Comparison of ENCODE assay signal across 16 cellular contexts in the genomic region with DNA sequence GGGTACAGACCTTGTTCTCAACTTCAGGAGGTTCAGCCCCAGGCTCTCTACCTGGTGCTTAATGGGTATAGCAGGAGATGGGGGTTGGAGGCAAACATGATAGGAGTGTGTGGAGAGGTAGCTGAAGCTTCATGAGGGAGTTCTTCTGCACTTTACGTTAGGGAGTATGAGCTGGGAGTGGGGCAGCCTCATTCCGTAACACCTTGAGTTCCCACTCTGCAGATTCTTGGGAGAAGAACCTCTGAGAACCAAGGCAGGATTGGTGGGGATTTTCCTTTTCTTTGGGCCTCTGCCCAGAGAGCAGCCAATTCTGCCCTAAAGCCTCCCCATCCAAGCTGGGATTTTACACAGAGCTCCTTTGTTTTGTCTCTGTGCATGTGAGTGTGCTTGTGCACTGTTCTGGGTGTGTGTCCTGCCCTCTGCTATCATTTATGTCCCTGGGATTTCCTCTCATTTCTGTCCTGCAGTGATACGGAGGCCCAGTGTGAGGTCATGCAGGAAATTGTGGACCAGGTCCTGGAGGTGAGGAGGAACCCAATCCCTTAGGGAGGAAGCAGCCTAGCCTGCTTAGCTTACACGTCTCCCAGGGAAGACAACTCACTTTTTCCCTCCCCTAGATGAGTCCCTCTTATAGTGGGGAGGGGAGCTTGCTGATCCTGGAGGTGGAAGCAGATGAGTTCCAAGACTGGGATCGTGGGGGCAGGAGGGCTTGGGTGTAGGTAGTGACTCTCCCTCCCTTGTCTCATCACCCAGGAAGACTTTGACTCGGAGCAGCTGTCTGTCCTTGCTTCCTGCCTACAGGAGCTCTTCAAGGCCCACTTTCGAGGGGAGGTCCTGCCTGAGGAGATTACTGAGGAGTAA. TPM values are rescaled to one million over a fixed set of nuclear protein-coding genes. Genes with fewer than 3 reads are reported as not detected.
DNase-seq lines count a peak whose midpoint lies in the region; ATAC-seq lines count a peak whose summit lies in the region.
"Had no signal": no experiment of that assay in that cellular context is flagged by ENCODE, and none has a peak within 500 bp of the region (broad histone marks: within the 10 kb centered on the region; RNA-seq: fewer than 3 reads in every experiment).

No MANE protein-coding gene starts in this region.

- peak; percentile 86 to 96 for ATAC-seq in right cardiac atrium
- ATAC-seq: activated CD4-positive, CD25-positive, alpha-beta regulatory T cell treated with anti-CD3 and anti-CD28 coated beads, Interleukin-2, amount 50 U/mL, for 24 hours; PC-3 had no signal

- no peak overlapping the region for H2AFZ ChIP-seq in Karpas-422 (ENCODE audit: low read length)

- H4K20me1 ChIP-seq in BLaER1 treated with 17β-estradiol and CSF1 and Interleukin-3, amounts not matched to agents 10 nM and 100 nM = no peaks in the 10 kb centered on the region
- no peaks in the 10 kb centered on the region for H4K20me1 ChIP-seq in Karpas-422 (ENCODE audit: insufficient read depth, low read depth, low read length)

- no peaks in the 10 kb centered on the region for H3K9me3 ChIP-seq in BLaER1 treated with 17β-estradiol and CSF1 and Interleukin-3, amounts not matched to agents 10 nM and 100 nM (replicated peaks in 1 of 11)
- H3K9me3 ChIP-seq in right cardiac atrium (ENCODE audit: control insufficient read depth, low read length) = no peaks in the 10 kb centered on the region
- H3K9me3 ChIP-seq in Karpas-422 (ENCODE audit: low read length) = no peaks in the 10 kb centered on the region
- H3K9me3 ChIP-seq: neutrophil, uterus had no signal

- peak overlapping the region in 8 of 11 experiments; percentile 19 to 67 (median 44); a peak in 12 of 22 replicates for H3K9ac ChIP-seq in BLaER1 treated with 17β-estradiol and CSF1 and Interleukin-3, amounts not matched to agents 10 nM and 100 nM
- no peak overlapping the region for H3K9ac ChIP-seq in Karpas-422 (ENCODE audit: low read length)

- no peaks in the 10 kb centered on the region for H3K27me3 ChIP-seq in BLaER1 treated with 17β-estradiol and CSF1 and Interleukin-3, amounts not matched to agents 10 nM and 100 nM
- no peaks in the 10 kb centered on the region for H3K27me3 ChIP-seq in right cardiac atrium (ENCODE audit: control insufficient read depth, insufficient read depth)
- H3K27me3 ChIP-seq in Karpas-422 (ENCODE audit: low read length) = no peaks in the 10 kb centered on the region
- H3K27me3 ChIP-seq: neutrophil, uterus had no signal

- intact Hi-C loops in right cardiac atrium (cut with DNase I) = no loop called here

- peak in 25 of 61 donors; percentile 5 to 74 (median 23) for DNase-seq in caudate nucleus (lab: John Stamatoyannopoulos, UW)
- DNase-seq in right cardiac atrium = peak in 2 of 3 donors; percentile 52 to 59
- peak; percentile 79 for DNase-seq in pons (ENCODE audit: low spot score)
- DNase-seq in NCI-H1694 treated with DMSO at 0.1 percent for 48 hours (lab: John Stamatoyannopoulos, UW) = no peak
- DNase-seq in Karpas-422 = no peak
- DNase-seq in NCI-H446 treated with DMSO at 0.1 percent for 48 hours (lab: John Stamatoyannopoulos, UW) = no peak
- DNase-seq in DMS114 treated with DMSO at 0.1 percent for 48 hours (lab: John Stamatoyannopoulos, UW; ENCODE audit: unreplicated experiment) = no peak
- DNase-seq: DMS 273 treated with DMSO at 0.1 percent for 48 hours; NCI-H2227 treated with DMSO at 0.1 percent for 48 hours; PC-3; stimulated activated CD4-positive, alpha-beta T cell treated with anti-CD3 and anti-CD28 coated beads, Interleukin-15, amount 100 ng/mL, for 24 hours; T-helper 1 cell; uterus had no signal

- no peaks in the 10 kb centered on the region for H3K9me2 ChIP-seq in Karpas-422 (replicated peaks; ENCODE audit: insufficient read depth, low read length)

- peaks cover 86 to 100% (median 99%) of the 10 kb centered on the region in 11 experiments for H3K36me3 ChIP-seq in BLaER1 treated with 17β-estradiol and CSF1 and Interleukin-3, amounts not matched to agents 10 nM and 100 nM
- H3K36me3 ChIP-seq in Karpas-422 (ENCODE audit: insufficient read depth, low read length) = peaks cover 32% of the 10 kb centered on the region; the same call in 1 of the 2 replicates
- H3K36me3 ChIP-seq: uterus had no signal

- no peaks in the 10 kb centered on the region for H3K79me2 ChIP-seq in Karpas-422 (ENCODE audit: low read length)

- H3K4me1 ChIP-seq in BLaER1 treated with 17β-estradiol and CSF1 and Interleukin-3, amounts not matched to agents 10 nM and 100 nM = peaks cover 21 to 56% (median 51%) of the 10 kb centered on the region in 10 experiments
- H3K4me1 ChIP-seq in right cardiac atrium (ENCODE audit: control insufficient read depth, insufficient read depth, low read length) (peaks cover 8% of the 10 kb centered on the region), Karpas-422 (ENCODE audit: low read length) (no peaks in the 10 kb centered on the region)
- H3K4me1 ChIP-seq: uterus had no signal

- H3K4me2 ChIP-seq in BLaER1 treated with 17β-estradiol and CSF1 and Interleukin-3, amounts not matched to agents 10 nM and 100 nM = peak overlapping the region in 9 of 11 experiments; percentile 16 to 88 (median 77); a peak in 18 of 22 replicates
- no peak overlapping the region for H3K4me2 ChIP-seq in Karpas-422 (ENCODE audit: low read depth, low read length, poor library complexity, severe bottlenecking)

- H3K4me3 ChIP-seq in BLaER1 treated with 17β-estradiol and CSF1 and Interleukin-3, amounts not matched to agents 10 nM and 100 nM = 0 out of 20 replicates have a peak overlapping the region, but pooled peaks of 1 of the 10 experiments have one; percentile 11
- H3K4me3 ChIP-seq in right cardiac atrium (ENCODE audit: low read length) (no peak overlapping the region), Karpas-422 (ENCODE audit: low read length) (no peak overlapping the region)
- H3K4me3 ChIP-seq: uterus had no signal

- WGBS in right cardiac atrium = 38% methylated on average over 7 of the region's 7 CpGs

- H3K27ac ChIP-seq in BLaER1 treated with 17β-estradiol and CSF1 and Interleukin-3, amounts not matched to agents 10 nM and 100 nM = peak overlapping the region in 8 of 11 experiments; percentile 28 to 68 (median 58); a peak in 15 of 22 replicates
- H3K27ac ChIP-seq in caudate nucleus (ENCODE audit: low read depth, low read length) (peak overlapping the region; percentile 76), right cardiac atrium (ENCODE audit: low read length) (peak overlapping the region; percentile 60), Karpas-422 (ENCODE audit: low read length) (no peak overlapping the region)
- H3K27ac ChIP-seq: neutrophil, uterus had no signal

RNA-seq across cellular contexts. Expression of gene SLC27A3, which starts 11.6 kb away (rescaled TPM):
- 10 to 100 TPM; 16.9 to 22.0 (median 20.1) TPM for total RNA-seq in right cardiac atrium
- polyA plus RNA-seq in right cardiac atrium = 26.5 TPM
- 4.4 and 18.1 TPM in 2 replicates for total RNA-seq in Karpas-422 (2014; rRNA removed; shearing (Covaris generic); ENCODE audit: low replicate concordance)

RNA-seq across cellular contexts. Expression of gene INTS3, which starts 35.7 kb away (rescaled TPM):
- total RNA-seq in right cardiac atrium = 10 to 100 TPM; 30.6 to 41.8 (median 33.7) TPM
- polyA plus RNA-seq in right cardiac atrium = 26.4 TPM
- 36.3 and 65.4 TPM in 2 replicates for total RNA-seq in Karpas-422 (2014; rRNA removed; shearing (Covaris generic); ENCODE audit: low replicate concordance)

Comparison
In these comparisons a context has a peak if more than half of its experiments do, and no peak if none do; other contexts are left out.
1. DNase-seq: peak in right cardiac atrium (2 of 3) and pons (single experiment); none in NCI-H1694 treated with DMSO at 0.1 percent for 48 hours (single experiment), Karpas-422 (single experiment), NCI-H446 treated with DMSO at 0.1 percent for 48 hours (single experiment) and DMS114 treated with DMSO at 0.1 percent for 48 hours (single experiment).